ENCODE assay signal across 1 cellular context in genomic region chr15:80662756-80663553, GRCh38.
TF ChIP-seq lines count a peak whose summit lies in the region.

No MANE protein-coding gene starts in this region.

TF ChIP-seq in GM23338, 12 proteins besides CTCF, POLR2A, EP300 and RAD21 (continued from another document):
- TF ChIP-seq ETS1 (IDR thresholded peaks at IDR 0.05), result no peak
